ENCODE assay signal across 8 cellular contexts in genomic region chrX:49191033-49191871, GRCh38. TPM values are rescaled to one million over a fixed set of nuclear protein-coding genes. Genes with fewer than 3 reads are reported as not detected.
A peak's percentile ranks its signal among the peaks of the same experiment; 100 is the strongest.
DNase-seq lines count a peak whose midpoint lies in the region; ATAC-seq, FAIRE-seq and TF ChIP-seq lines count a peak whose summit lies in the region.

No MANE protein-coding gene starts in this region.

- peaks cover 4% of the 10 kb centered on the region; the same call in 1 of the 2 replicates for H3K23me2 ChIP-seq in H1 (ENCODE audit: low read depth, low read length)

- peak; percentile 86 for ATAC-seq in GM19467 (IDR thresholded peaks at IDR 0.05; ENCODE audit: unreplicated experiment)
- ATAC-seq in activated CD8-positive, alpha-beta memory T cell treated with anti-CD3 and anti-CD28 coated beads, Interleukin-2, amount 10 ng/mL, durations not matched to agents 7 days and 5 days, result peak; percentile 93

- peaks cover 0 to 5% of the 10 kb centered on the region in 2 donors for H3K27me3 Mint-ChIP-seq in CD8-positive, alpha-beta memory T cell
- H3K27me3 Mint-ChIP-seq in activated CD8-positive, alpha-beta memory T cell treated with anti-CD3 and anti-CD28 coated beads, Interleukin-2, amount 10 ng/mL, durations not matched to agents 7 days and 5 days, result no peaks in the 10 kb centered on the region

- H3K4me3 Mint-ChIP-seq in CD8-positive, alpha-beta memory T cell, result peak overlapping the region; percentile 79 to 94 (median 91)
- peak overlapping the region; percentile 97 for H3K4me3 Mint-ChIP-seq in activated CD8-positive, alpha-beta memory T cell treated with anti-CD3 and anti-CD28 coated beads, Interleukin-2, amount 10 ng/mL, durations not matched to agents 7 days and 5 days

- WGBS in H1 (ENCODE audit: extremely low coverage in 1 of 2, insufficient coverage in 1 of 2, insufficient read length in 1 of 2, insufficient replicate concordance in 2 of 2, low coverage in 1 of 2, low lambda C conversion rate in 2 of 2, missing lambda C conversion rate in 1 of 2), 2 experiments, result 1% methylated on average over 40 of the region's 54 CpGs; no CpG with 5 or more reads in 1 of the 2 experiments
- under 1% methylated on average over 40 of the region's 54 CpGs for WGBS in mesenchymal stem cell

- no peaks in the 10 kb centered on the region for H3K9me3 Mint-ChIP-seq in CD8-positive, alpha-beta memory T cell
- H3K9me3 Mint-ChIP-seq in activated CD8-positive, alpha-beta memory T cell treated with anti-CD3 and anti-CD28 coated beads, Interleukin-2, amount 10 ng/mL, durations not matched to agents 7 days and 5 days (ENCODE audit: low read depth), result no peaks in the 10 kb centered on the region

- no peak overlapping the region for H2BK15ac ChIP-seq in H1 (ENCODE audit: low read length)
- H2BK15ac ChIP-seq in mesenchymal stem cell (ENCODE audit: low read depth, poor library complexity, severe bottlenecking), result no peak overlapping the region

- H2BK120ac ChIP-seq in H1 (replicated peaks; ENCODE audit: low read depth, low read length) (no peak overlapping the region), mesenchymal stem cell (ENCODE audit: low read depth, low read length) (no peak overlapping the region)

- no peak overlapping the region; the same call in 1 of the 2 replicates for H2AFZ ChIP-seq in H1 (ENCODE audit: low read length)
- peak overlapping the region; percentile 42 for H2AFZ ChIP-seq in mesenchymal stem cell (ENCODE audit: low read depth, low read length)

- no peak overlapping the region for H3K56ac ChIP-seq in H1 (replicated peaks; ENCODE audit: insufficient read length, low read depth, low read length)

- H3K36me3 ChIP-seq in CD8-positive, alpha-beta memory T cell (ENCODE audit: insufficient read depth, low read length), result no peaks in the 10 kb centered on the region
- no peaks in the 10 kb centered on the region for H3K36me3 ChIP-seq in H1 (ENCODE audit: control insufficient read depth in 2 of 4, insufficient read depth in 4 of 4, low read length in 3 of 4)
- H3K36me3 ChIP-seq in mesenchymal stem cell (ENCODE audit: control insufficient read depth in 1 of 2, insufficient read depth in 2 of 2, low read depth in 1 of 2, low read length in 2 of 2), result no peaks in the 10 kb centered on the region

- no peak overlapping the region for H3K4ac ChIP-seq in H1 (replicated peaks; ENCODE audit: insufficient read length, low read depth, low read length)
- peak overlapping the region in 1 of 2 experiments; percentile 89 for H3K4ac ChIP-seq in mesenchymal stem cell (ENCODE audit: low read depth in 1 of 2, low read length in 2 of 2)

- peak overlapping the region; percentile 75 for H3K4me3 ChIP-seq in CD8-positive, alpha-beta memory T cell (ENCODE audit: low read length)
- peak overlapping the region; percentile 51 to 87 (median 61) for H3K4me3 ChIP-seq in H1 (ENCODE audit: extremely low read depth in 1 of 4, insufficient read depth in 2 of 4, low read depth in 3 of 4, low read length in 4 of 4)
- peak overlapping the region; percentile 70 to 87 for H3K4me3 ChIP-seq in mesenchymal stem cell (ENCODE audit: insufficient read depth in 1 of 2, low read depth in 1 of 2, low read length in 2 of 2)

- H2BK5ac ChIP-seq in H1 (ENCODE audit: low read depth, low read length), result no peak overlapping the region
- no peak overlapping the region for H2BK5ac ChIP-seq in mesenchymal stem cell (ENCODE audit: low read depth, low read length, poor library complexity, severe bottlenecking)

- H2BK20ac ChIP-seq in H1 (ENCODE audit: low read length), result no peak overlapping the region

- no peaks in the 10 kb centered on the region for H4K20me1 ChIP-seq in H1 (replicated peaks in 1 of 2; ENCODE audit: control insufficient read depth in 1 of 2, insufficient read depth in 2 of 2, low read length in 2 of 2)

- H2AK5ac ChIP-seq in H1 (ENCODE audit: low read depth, low read length), result no peak overlapping the region
- no peak overlapping the region for H2AK5ac ChIP-seq in mesenchymal stem cell (ENCODE audit: low read length, severe bottlenecking)

- peak in 1 of 2 experiments; percentile 77; a peak in 2 of 3 replicates for TF ChIP-seq POLR2A in H1 (IDR thresholded peaks at IDR 0.05; ENCODE audit: control extremely low read depth in 1 of 2, low read depth in 2 of 2, low read length in 2 of 2)

- POLR2A ChIA-PET in CD8-positive, alpha-beta memory T cell (lab: Charles Lee), result interaction anchor here (0.6 to 1.6 kb wide), 10 partner anchors 20 to 233 kb away, joined by 3 to 9 read pairs (median 5); partner anchors contain the start of genes GRIPAP1, OTUD5 and PPP1R3F
- POLR2A ChIA-PET in H1 (lab: Charles Lee; ENCODE audit: partially characterized antibody), result interaction anchor here (0.6 to 1.6 kb wide), 10 partner anchors 9 to 1816 kb away, joined by 3 to 10 read pairs (median 3); partner anchors contain the start of gene PLP2

- peak; percentile 100 for FAIRE-seq in H1 (lab: Jason Lieb, UNC)

- peaks cover 0 to 4% (median 0%) of the 10 kb centered on the region in 3 donors for H3K36me3 Mint-ChIP-seq in CD8-positive, alpha-beta memory T cell
- H3K36me3 Mint-ChIP-seq in activated CD8-positive, alpha-beta memory T cell treated with anti-CD3 and anti-CD28 coated beads, Interleukin-2, amount 10 ng/mL, durations not matched to agents 7 days and 5 days, result peaks cover 1% of the 10 kb centered on the region

- H3K23ac ChIP-seq in H1 (ENCODE audit: insufficient read length) (no peak overlapping the region), mesenchymal stem cell (ENCODE audit: low read length in 2 of 2) (no peak overlapping the region)

- H3K9me3 ChIP-seq in CD8-positive, alpha-beta memory T cell (ENCODE audit: low read length), result no peaks in the 10 kb centered on the region
- H3K9me3 ChIP-seq in H1 (ENCODE audit: insufficient read depth in 2 of 2, low read depth in 1 of 2, low read length in 1 of 2), result no peaks in the 10 kb centered on the region
- H3K9me3 ChIP-seq in mesenchymal stem cell (ENCODE audit: control insufficient read depth, low read length), result no peaks in the 10 kb centered on the region

- H3K27ac ChIP-seq in CD8-positive, alpha-beta memory T cell (ENCODE audit: low read depth, low read length), result peak overlapping the region; percentile 79
- peak overlapping the region; percentile 77; the same call in 1 of the 2 replicates for H3K27ac ChIP-seq in H1 (ENCODE audit: low read depth, low read length)
- peak overlapping the region; percentile 62 for H3K27ac ChIP-seq in mesenchymal stem cell (ENCODE audit: low read length, poor library complexity, severe bottlenecking)

- H3K14ac ChIP-seq in H1 (ENCODE audit: insufficient read length) (no peak overlapping the region), mesenchymal stem cell (ENCODE audit: low read length in 2 of 2) (peak overlapping the region in 1 of 2 experiments; percentile 32)

- H4K8ac ChIP-seq in H1 (ENCODE audit: extremely low read depth, insufficient read depth, low read length) (peak overlapping the region; percentile 73; the same call in 1 of the 2 replicates), mesenchymal stem cell (ENCODE audit: low read length) (peak overlapping the region; percentile 89)

- CTCF ChIA-PET in CD8-positive, alpha-beta memory T cell (lab: Charles Lee), result interaction anchor here (1.0 to 4.7 kb wide), 7 partner anchors 11 to 300 kb away, joined by 3 to 25 read pairs (median 3); partner anchors contain the start of gene TFE3
- CTCF ChIA-PET in activated CD8-positive, alpha-beta memory T cell treated with anti-CD3 and anti-CD28 coated beads, Interleukin-2, amount 10 ng/mL, durations not matched to agents 7 days and 5 days (lab: Charles Lee), result interaction anchor here (0.5 to 4.5 kb wide), 6 partner anchors 8 to 693 kb away, joined by 3 to 31 read pairs (median 4); no protein-coding TSS in a partner anchor
- CTCF ChIA-PET in H1 (lab: Charles Lee; ENCODE audit: partially characterized antibody), result interaction anchor here (1.9 to 2.5 kb wide), 3 partner anchors 33 to 90 kb away, joined by 6 to 11 read pairs (median 10); no protein-coding TSS in a partner anchor

- H3K4me2 ChIP-seq in H1 (ENCODE audit: insufficient read depth in 1 of 2, low read depth in 2 of 2, low read length in 2 of 2) (peak overlapping the region; percentile 18 to 60; a peak in 3 of 4 replicates), mesenchymal stem cell (ENCODE audit: low read length, poor library complexity, severe bottlenecking) (peak overlapping the region; percentile 87)

- H3K18ac ChIP-seq in H1 (ENCODE audit: extremely low read depth, low read length) (no peak overlapping the region), mesenchymal stem cell (ENCODE audit: low read depth in 1 of 2, low read length in 2 of 2) (peak overlapping the region in 1 of 2 experiments; percentile 93)

- no peak overlapping the region for H4K5ac ChIP-seq in H1 (ENCODE audit: insufficient read length, low read depth, low read length)

- peak overlapping the region; percentile 55 to 95 (median 90) for H3K27ac Mint-ChIP-seq in CD8-positive, alpha-beta memory T cell
- peak overlapping the region; percentile 97 for H3K27ac Mint-ChIP-seq in activated CD8-positive, alpha-beta memory T cell treated with anti-CD3 and anti-CD28 coated beads, Interleukin-2, amount 10 ng/mL, durations not matched to agents 7 days and 5 days

- H3K4me1 Mint-ChIP-seq in CD8-positive, alpha-beta memory T cell, result peaks cover 18 to 22% (median 21%) of the 10 kb centered on the region in 3 donors
- peaks cover 34% of the 10 kb centered on the region for H3K4me1 Mint-ChIP-seq in activated CD8-positive, alpha-beta memory T cell treated with anti-CD3 and anti-CD28 coated beads, Interleukin-2, amount 10 ng/mL, durations not matched to agents 7 days and 5 days

- no peak overlapping the region for H4K91ac ChIP-seq in H1 (replicated peaks; ENCODE audit: insufficient read length, low read length)
- peak overlapping the region; percentile 11 for H4K91ac ChIP-seq in mesenchymal stem cell (ENCODE audit: low read length)

- no peaks in the 10 kb centered on the region for H3K79me2 ChIP-seq in H1 (ENCODE audit: control insufficient read depth in 1 of 2, insufficient read depth in 2 of 2, low read length in 2 of 2)

- no peak for TF ChIP-seq EP300 in H1 (IDR thresholded peaks at IDR 0.05; ENCODE audit: borderline replicate concordance in 1 of 2, low read depth in 2 of 2, low read length in 2 of 2)

- no peak for TF ChIP-seq CTCF in H1 (IDR thresholded peaks at IDR 0.05; ENCODE audit: control extremely low read depth in 1 of 3, insufficient read depth in 1 of 3, low read depth in 1 of 3, low read length in 3 of 3)

- peaks cover 16% of the 10 kb centered on the region for H3K4me1 ChIP-seq in CD8-positive, alpha-beta memory T cell (ENCODE audit: insufficient read depth, low read length)
- H3K4me1 ChIP-seq in H1 (replicated peaks in 1 of 4; ENCODE audit: control insufficient read depth in 3 of 4, insufficient read depth in 4 of 4, low read length in 3 of 4) (peaks cover 0 to 4% (median 3%) of the 10 kb centered on the region in 4 experiments; a peak in 4 of 7 replicates), mesenchymal stem cell (ENCODE audit: control insufficient read depth, insufficient read depth, low read depth, low read length) (peaks cover 6% of the 10 kb centered on the region)

- TF ChIP-seq RAD21 in H1 (IDR thresholded peaks at IDR 0.05 in 1 of 2, conservative IDR thresholded peaks at IDR 0.05 in 1 of 2; ENCODE audit: low read depth in 2 of 2, low read length in 2 of 2), result no peak

- H3K9ac ChIP-seq in H1 (replicated peaks in 1 of 4; ENCODE audit: extremely low read depth in 1 of 4, low read depth in 3 of 4, low read length in 3 of 4) (peak overlapping the region in 3 of 4 experiments; percentile 46 to 66 (median 55); a peak in 6 of 7 replicates), mesenchymal stem cell (ENCODE audit: low read length) (peak overlapping the region; percentile 81)

- peak; percentile 67 to 92 (median 88) for DNase-seq in CD8-positive, alpha-beta memory T cell
- DNase-seq in HPDE6-E6E7 (ENCODE audit: extremely low spot score) (peak; percentile 71), NOMO-1 (lab: John Stamatoyannopoulos, UW; ENCODE audit: unreplicated experiment in 2 of 2) (peak; percentile 97 to 98), H1 (ENCODE audit: low read depth in 1 of 2, low spot score in 2 of 2) (peak; percentile 74 to 97), mesenchymal stem cell (peak; percentile 99)
- peak; percentile 94 for DNase-seq in activated CD8-positive, alpha-beta memory T cell treated with anti-CD3 and anti-CD28 coated beads, Interleukin-2, amount 10 ng/mL, durations not matched to agents 7 days and 5 days
- DNase-seq in stimulated activated CD8-positive, alpha-beta memory T cell treated with anti-CD3 and anti-CD28 coated beads, Interleukin-15, amount 100 ng/mL, for 4 hours (ENCODE audit: low read depth in 2 of 2), result peak; percentile 69 to 80

- H3K79me1 ChIP-seq in H1 (ENCODE audit: low read depth, low read length) (no peaks in the 10 kb centered on the region), mesenchymal stem cell (replicated peaks; ENCODE audit: low read length, poor library complexity, severe bottlenecking) (no peaks in the 10 kb centered on the region)

- H2BK12ac ChIP-seq in H1 (ENCODE audit: low read depth, low read length), result no peak overlapping the region
- H2BK12ac ChIP-seq in mesenchymal stem cell (ENCODE audit: low read length in 2 of 2), result no peak overlapping the region

- H3K27me3 ChIP-seq in CD8-positive, alpha-beta memory T cell (ENCODE audit: insufficient read depth, low read length, poor library complexity, severe bottlenecking), result no peaks in the 10 kb centered on the region
- no peaks in the 10 kb centered on the region for H3K27me3 ChIP-seq in H1 (replicated peaks in 1 of 4; ENCODE audit: control insufficient read depth in 3 of 4, extremely low read depth in 1 of 4, insufficient read depth in 3 of 4, low read length in 3 of 4)
- H3K27me3 ChIP-seq in mesenchymal stem cell (ENCODE audit: control insufficient read depth in 1 of 2, insufficient read depth in 1 of 2, low read length in 2 of 2), result no peaks in the 10 kb centered on the region

RNA-seq across cellular contexts. Expression of gene PRICKLE3, which starts 5.1 kb away (rescaled TPM):
- 10 to 100 TPM; 13.3 to 13.5 TPM for total RNA-seq in CD8-positive, alpha-beta memory T cell
- polyA plus RNA-seq in CD8-positive, alpha-beta memory T cell, result 3.0 TPM
- 10 to 100 TPM; 21.1 to 24.7 TPM for total RNA-seq in activated CD8-positive, alpha-beta memory T cell treated with anti-CD3 and anti-CD28 coated beads, Interleukin-2, amount 10 ng/mL, durations not matched to agents 7 days and 5 days
- total RNA-seq in H1 (2021; fragmentation: NEBNext Ultra II Directional; extraction: Animal tissue kit (Norgen Biotek cat#: 25700)), result 8.4 and 10.6 TPM in 2 replicates
- 9.1 and 15.1 TPM in 2 replicates for polyA plus RNA-seq in H1 (2011; rRNA removed)
- polyA plus RNA-seq in H1 (2011; cell fraction: cytosol; rRNA removed), result 5.4 TPM
- polyA plus RNA-seq in H1 (2011; cell fraction: nucleus; rRNA removed), result 16.0 TPM
- polyA plus RNA-seq in H1 (2012, experiment 1 of 2), result 9.0 to 13.6 TPM (median 12.4 TPM) in 4 replicates
- polyA plus RNA-seq in H1 (2012, experiment 2 of 2), result 12.3 TPM
- 5.5 TPM for polyA plus RNA-seq in H1 (2013, experiment 1 of 2)
- 5.2 TPM for polyA plus RNA-seq in H1 (2013, experiment 2 of 2)
- polyA minus RNA-seq in H1 (2011; rRNA and poly(A)+ RNA removed), result 5.5 and 6.8 TPM in 2 replicates
- polyA minus RNA-seq in H1 (2011; cell fraction: cytosol; rRNA and poly(A)+ RNA removed), result 8.3 TPM
- 11.0 TPM for polyA minus RNA-seq in H1 (2011; cell fraction: nucleus; rRNA and poly(A)+ RNA removed)
- 9.3 TPM for polyA plus RNA-seq in mesenchymal stem cell (2013, experiment 1 of 2)
- 9.3 TPM for polyA plus RNA-seq in mesenchymal stem cell (2013, experiment 2 of 2)

RNA-seq across cellular contexts. Expression of gene SYP, which starts 8.7 kb away (rescaled TPM):
- total RNA-seq in CD8-positive, alpha-beta memory T cell, result 1 to 10 TPM; 1.9 to 2.5 TPM
- polyA plus RNA-seq in CD8-positive, alpha-beta memory T cell, result 0.25 TPM
- 1 to 10 TPM; 1.9 to 3.9 TPM for total RNA-seq in activated CD8-positive, alpha-beta memory T cell treated with anti-CD3 and anti-CD28 coated beads, Interleukin-2, amount 10 ng/mL, durations not matched to agents 7 days and 5 days
- total RNA-seq in H1 (2021; fragmentation: NEBNext Ultra II Directional; extraction: Animal tissue kit (Norgen Biotek cat#: 25700)), result 10.2 and 10.8 TPM in 2 replicates
- polyA plus RNA-seq in H1 (2011; rRNA removed), result 4.3 and 7.2 TPM in 2 replicates
- polyA plus RNA-seq in H1 (2011; cell fraction: cytosol; rRNA removed), result 5.8 TPM
- polyA plus RNA-seq in H1 (2011; cell fraction: nucleus; rRNA removed), result 7.7 TPM
- polyA plus RNA-seq in H1 (2012, experiment 1 of 2), result 10.7 to 13.8 TPM (median 12.0 TPM) in 4 replicates
- polyA plus RNA-seq in H1 (2012, experiment 2 of 2), result 10.9 TPM
- 8.1 TPM for polyA plus RNA-seq in H1 (2013, experiment 1 of 2)
- polyA plus RNA-seq in H1 (2013, experiment 2 of 2), result 8.3 TPM
- 4.7 and 8.7 TPM in 2 replicates for polyA minus RNA-seq in H1 (2011; rRNA and poly(A)+ RNA removed)
- 4.3 TPM for polyA minus RNA-seq in H1 (2011; cell fraction: cytosol; rRNA and poly(A)+ RNA removed)
- 3.1 TPM for polyA minus RNA-seq in H1 (2011; cell fraction: nucleus; rRNA and poly(A)+ RNA removed)
- 0.18 TPM for polyA plus RNA-seq in mesenchymal stem cell (2013, experiment 1 of 2)
- 0.18 TPM for polyA plus RNA-seq in mesenchymal stem cell (2013, experiment 2 of 2)

RNA-seq across cellular contexts. Expression of gene PLP2, which starts 19.6 kb away (rescaled TPM):
- 10 to 100 TPM; 95.2 to 98.1 TPM for total RNA-seq in CD8-positive, alpha-beta memory T cell
- 160 TPM for polyA plus RNA-seq in CD8-positive, alpha-beta memory T cell
- 10 to 100 TPM; 21.9 to 44.7 TPM for total RNA-seq in activated CD8-positive, alpha-beta memory T cell treated with anti-CD3 and anti-CD28 coated beads, Interleukin-2, amount 10 ng/mL, durations not matched to agents 7 days and 5 days
- total RNA-seq in H1 (2021; fragmentation: NEBNext Ultra II Directional; extraction: Animal tissue kit (Norgen Biotek cat#: 25700)), result 9.0 and 10.3 TPM in 2 replicates
- 23.4 and 25.6 TPM in 2 replicates for polyA plus RNA-seq in H1 (2011; rRNA removed)
- polyA plus RNA-seq in H1 (2011; cell fraction: cytosol; rRNA removed), result 14.0 TPM
- polyA plus RNA-seq in H1 (2011; cell fraction: nucleus; rRNA removed), result 8.6 TPM
- polyA plus RNA-seq in H1 (2012, experiment 1 of 2), result 14.3 to 18.4 TPM (median 15.5 TPM) in 4 replicates
- 16.9 TPM for polyA plus RNA-seq in H1 (2012, experiment 2 of 2)
- polyA plus RNA-seq in H1 (2013, experiment 1 of 2), result 31.9 TPM
- 39.0 TPM for polyA plus RNA-seq in H1 (2013, experiment 2 of 2)
- 7.6 and 10.2 TPM in 2 replicates for polyA minus RNA-seq in H1 (2011; rRNA and poly(A)+ RNA removed)
- polyA minus RNA-seq in H1 (2011; cell fraction: cytosol; rRNA and poly(A)+ RNA removed), result 8.1 TPM
- polyA minus RNA-seq in H1 (2011; cell fraction: nucleus; rRNA and poly(A)+ RNA removed), result 2.0 TPM
- polyA plus RNA-seq in mesenchymal stem cell (2013, experiment 1 of 2), result 302 TPM
- 293 TPM for polyA plus RNA-seq in mesenchymal stem cell (2013, experiment 2 of 2)

RNA-seq across cellular contexts. Expression of gene MAGIX, which starts 28.7 kb away (rescaled TPM):
- total RNA-seq in CD8-positive, alpha-beta memory T cell, result 1 to 10 TPM; 1.4 TPM
- 0.25 TPM for polyA plus RNA-seq in CD8-positive, alpha-beta memory T cell
- total RNA-seq in activated CD8-positive, alpha-beta memory T cell treated with anti-CD3 and anti-CD28 coated beads, Interleukin-2, amount 10 ng/mL, durations not matched to agents 7 days and 5 days, result 1 to 10 TPM; 1.1 to 2.0 TPM
- total RNA-seq in H1 (2021; fragmentation: NEBNext Ultra II Directional; extraction: Animal tissue kit (Norgen Biotek cat#: 25700)), result 0.37 and 0.46 TPM in 2 replicates
- 1.1 and 1.9 TPM in 2 replicates for polyA plus RNA-seq in H1 (2011; rRNA removed)
- 0.97 TPM for polyA plus RNA-seq in H1 (2011; cell fraction: cytosol; rRNA removed)
- polyA plus RNA-seq in H1 (2011; cell fraction: nucleus; rRNA removed), result 1.9 TPM
- polyA plus RNA-seq in H1 (2012, experiment 1 of 2), result 0.42 to 0.62 TPM (median 0.58 TPM) in 4 replicates
- 1.0 TPM for polyA plus RNA-seq in H1 (2012, experiment 2 of 2)
- polyA plus RNA-seq in H1 (2013, experiment 1 of 2), result 0.32 TPM
- 0.53 TPM for polyA plus RNA-seq in H1 (2013, experiment 2 of 2)
- 0.09 and 0.15 TPM in 2 replicates for polyA minus RNA-seq in H1 (2011; rRNA and poly(A)+ RNA removed)
- polyA minus RNA-seq in H1 (2011; cell fraction: cytosol; rRNA and poly(A)+ RNA removed), result not detected
- polyA minus RNA-seq in H1 (2011; cell fraction: nucleus; rRNA and poly(A)+ RNA removed), result 1.2 TPM
- polyA plus RNA-seq in mesenchymal stem cell (2013, experiment 1 of 2), result 0.83 TPM
- 0.66 TPM for polyA plus RNA-seq in mesenchymal stem cell (2013, experiment 2 of 2)

RNA-seq across cellular contexts. Expression of gene CACNA1F, which starts 41.9 kb away (rescaled TPM):
- under 1 TPM; 0.24 to 0.61 TPM for total RNA-seq in CD8-positive, alpha-beta memory T cell
- not detected for polyA plus RNA-seq in CD8-positive, alpha-beta memory T cell
- 1 to 10 TPM in 1 of 2 experiments, under 1 TPM in 1; 0.19 to 1.3 TPM for total RNA-seq in activated CD8-positive, alpha-beta memory T cell treated with anti-CD3 and anti-CD28 coated beads, Interleukin-2, amount 10 ng/mL, durations not matched to agents 7 days and 5 days
- total RNA-seq in H1 (2021; fragmentation: NEBNext Ultra II Directional; extraction: Animal tissue kit (Norgen Biotek cat#: 25700)), result 0.77 and 0.84 TPM in 2 replicates
- 0.59 and 1.7 TPM in 2 replicates for polyA plus RNA-seq in H1 (2011; rRNA removed)
- 1.1 TPM for polyA plus RNA-seq in H1 (2011; cell fraction: cytosol; rRNA removed)
- polyA plus RNA-seq in H1 (2011; cell fraction: nucleus; rRNA removed), result 6.3 TPM
- 0.62 to 1.1 TPM (median 0.82 TPM) in 4 replicates for polyA plus RNA-seq in H1 (2012, experiment 1 of 2)
- polyA plus RNA-seq in H1 (2012, experiment 2 of 2), result 0.33 TPM
- 0.59 TPM for polyA plus RNA-seq in H1 (2013, experiment 1 of 2)
- 0.42 TPM for polyA plus RNA-seq in H1 (2013, experiment 2 of 2)
- polyA minus RNA-seq in H1 (2011; rRNA and poly(A)+ RNA removed), result 0.76 and 1.2 TPM in 2 replicates
- 1.6 TPM for polyA minus RNA-seq in H1 (2011; cell fraction: cytosol; rRNA and poly(A)+ RNA removed)
- 3.7 TPM for polyA minus RNA-seq in H1 (2011; cell fraction: nucleus; rRNA and poly(A)+ RNA removed)
- polyA plus RNA-seq in mesenchymal stem cell (2013, experiment 1 of 2), result not detected
- not detected for polyA plus RNA-seq in mesenchymal stem cell (2013, experiment 2 of 2)

Comparison
In these comparisons a context has a peak if more than half of its experiments do, and no peak if none do; other contexts are left out.
1. Peak in every context shown above with its lines: DNase-seq, ATAC-seq, H3K4me3 ChIP-seq and H3K27ac ChIP-seq.